Comparison of ENCODE assay signal across 17 cellular contexts in the genomic region with DNA sequence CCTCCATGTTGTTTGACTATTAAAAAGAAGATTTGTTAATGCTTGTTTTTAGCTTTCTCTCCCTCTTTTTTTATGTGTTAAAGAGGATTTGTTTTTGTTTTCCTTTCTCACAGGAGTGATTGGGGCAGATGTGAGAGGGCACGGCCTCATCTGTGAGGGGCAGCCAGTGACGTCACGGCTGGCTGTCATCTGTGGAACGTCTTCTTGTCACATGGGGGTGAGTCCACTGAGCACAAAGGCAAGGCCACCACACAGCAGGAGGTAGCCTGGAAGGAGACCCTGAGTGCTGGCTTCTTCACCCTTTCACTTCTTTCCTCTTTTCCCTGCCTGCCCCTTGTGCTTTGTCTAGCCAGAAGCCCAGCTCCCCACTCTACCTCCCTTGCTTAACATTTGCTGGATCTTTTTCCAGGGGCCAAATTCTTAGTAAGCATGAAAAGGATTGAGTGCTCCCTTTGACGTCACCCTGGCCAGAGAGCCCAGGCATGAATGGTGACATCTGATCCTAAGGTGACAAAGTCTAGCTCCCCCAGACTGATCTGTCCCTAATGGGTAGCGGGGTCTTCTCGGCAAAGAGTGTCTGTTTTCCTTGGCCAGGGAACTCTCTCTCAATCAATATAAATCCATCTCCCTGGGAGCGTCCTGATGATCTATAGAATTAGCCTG.
"Had no signal": no experiment of that assay in that cellular context is flagged by ENCODE, and none has a peak within 500 bp of the region (broad histone marks: within the 10 kb centered on the region; RNA-seq: fewer than 3 reads in every experiment).

No MANE protein-coding gene starts in this region.

- DNase-seq: activated CD4-positive, alpha-beta T cell treated with anti-CD3 and anti-CD28 coated beads, Interleukin-2, amount 10 ng/mL, durations not matched to agents 24 days and 14 days; activated naive CD4-positive, alpha-beta T cell treated with anti-CD3 and anti-CD28 coated beads for 36 hours; erythroblast; naive B cell; occipital lobe; sigmoid colon; stimulated activated CD4-positive, alpha-beta T cell treated with anti-CD3 and anti-CD28 coated beads, Interleukin-4, amount 100 ng/mL, for 1 hour; stimulated activated CD8-positive, alpha-beta memory T cell treated with anti-CD3 and anti-CD28 coated beads, Interleukin-4, amount 100 ng/mL, for 48 hours; testis had no signal

- H3K27ac ChIP-seq: prostate gland, sigmoid colon, SK-N-MC, testis, vagina had no signal

- H3K27me3 ChIP-seq: sigmoid colon, testis, vagina had no signal

- H3K9me3 ChIP-seq: prostate gland, sigmoid colon, testis, vagina had no signal

- H3K4me1 Mint-ChIP-seq: activated CD4-positive, alpha-beta T cell treated with anti-CD3 and anti-CD28 coated beads, Interleukin-2, amount 10 ng/mL, durations not matched to agents 24 days and 14 days; central memory CD8-positive, alpha-beta T cell had no signal

- H3K4me3 ChIP-seq: prostate gland, sigmoid colon, SK-N-MC, testis, vagina had no signal

- H3K4me3 Mint-ChIP-seq: activated CD4-positive, alpha-beta T cell treated with anti-CD3 and anti-CD28 coated beads, Interleukin-2, amount 10 ng/mL, durations not matched to agents 24 days and 14 days; activated naive CD4-positive, alpha-beta T cell treated with anti-CD3 and anti-CD28 coated beads for 36 hours; central memory CD8-positive, alpha-beta T cell; naive B cell; stimulated activated naive CD8-positive, alpha-beta T cell treated with anti-CD3 and anti-CD28 coated beads, Interleukin-15, Interleukin-2, amounts not matched to agents 100 ng/mL and 50 ng/mL, for 24 hours; T-helper 1 cell treated with Interleukin-12 subunit alpha and Interleukin-12 subunit beta and Interleukin-4 antibody, amounts not matched to agents 30 μg/mL and 1 μg/mL, for 36 hours; WTC11 had no signal

- H3K36me3 ChIP-seq: prostate gland, sigmoid colon, vagina had no signal

- ATAC-seq: WTC11 had no signal

- H3K27me3 Mint-ChIP-seq: activated CD4-positive, alpha-beta T cell treated with anti-CD3 and anti-CD28 coated beads, Interleukin-2, amount 10 ng/mL, durations not matched to agents 24 days and 14 days; central memory CD8-positive, alpha-beta T cell; naive B cell; stimulated activated naive CD8-positive, alpha-beta T cell treated with anti-CD3 and anti-CD28 coated beads, Interleukin-15, Interleukin-2, amounts not matched to agents 100 ng/mL and 50 ng/mL, for 24 hours had no signal

- FAIRE-seq: islet of Langerhans had no signal

- H3K4me1 ChIP-seq: prostate gland, testis, vagina had no signal

- H3K27ac Mint-ChIP-seq: activated CD4-positive, alpha-beta T cell treated with anti-CD3 and anti-CD28 coated beads, Interleukin-2, amount 10 ng/mL, durations not matched to agents 24 days and 14 days; activated naive CD4-positive, alpha-beta T cell treated with anti-CD3 and anti-CD28 coated beads for 36 hours; stimulated activated naive CD8-positive, alpha-beta T cell treated with anti-CD3 and anti-CD28 coated beads, Interleukin-15, Interleukin-2, amounts not matched to agents 100 ng/mL and 50 ng/mL, for 24 hours; T-helper 1 cell treated with Interleukin-12 subunit alpha and Interleukin-12 subunit beta and Interleukin-4 antibody, amounts not matched to agents 30 μg/mL and 1 μg/mL, for 36 hours; WTC11 had no signal
